ENCODE assay signal across 8 cellular contexts in genomic region chr7:105003275-105003674, GRCh38. TPM values are rescaled to one million over a fixed set of nuclear protein-coding genes. Genes with fewer than 3 reads are reported as not detected.
DNase-seq lines count a peak whose midpoint lies in the region; ATAC-seq and TF ChIP-seq lines count a peak whose summit lies in the region.

No MANE protein-coding gene starts in this region.

- peak overlapping the region; percentile 54 for H3K4me3 Mint-ChIP-seq in activated CD8-positive, alpha-beta memory T cell treated with anti-CD3 and anti-CD28 coated beads, Interleukin-2, amount 10 ng/mL, durations not matched to agents 7 days and 5 days
- H3K4me3 Mint-ChIP-seq in activated T-cell treated with anti-CD3 and anti-CD28 coated beads, Interleukin-2, amount 50 U/mL, for 72 hours = peak overlapping the region; percentile 72 to 75

- H3K27ac ChIP-seq in foreskin keratinocyte = peak overlapping the region; percentile 33
- H3K27ac ChIP-seq in gastrocnemius medialis = peak overlapping the region in 1 of 4 donors; percentile 100

- CTCF ChIA-PET in activated CD8-positive, alpha-beta memory T cell treated with anti-CD3 and anti-CD28 coated beads, Interleukin-2, amount 10 ng/mL, durations not matched to agents 7 days and 5 days (lab: Charles Lee) = interaction anchor here (0.8 to 1.3 kb wide), 4 partner anchors 10 to 22 kb away, joined by 3 to 4 read pairs (median 3); partner anchors contain the start of gene KMT2E

- no peaks in the 10 kb centered on the region for H3K27me3 Mint-ChIP-seq in activated CD8-positive, alpha-beta memory T cell treated with anti-CD3 and anti-CD28 coated beads, Interleukin-2, amount 10 ng/mL, durations not matched to agents 7 days and 5 days
- H3K27me3 Mint-ChIP-seq in activated T-cell treated with anti-CD3 and anti-CD28 coated beads, Interleukin-2, amount 50 U/mL, for 72 hours (ENCODE audit: low read depth) = no peaks in the 10 kb centered on the region

- TF ChIP-seq POLR2A in gastrocnemius medialis (IDR thresholded peaks at IDR 0.05) = no peak

- peak; percentile 75 for ATAC-seq in activated CD8-positive, alpha-beta memory T cell treated with anti-CD3 and anti-CD28 coated beads, Interleukin-2, amount 10 ng/mL, durations not matched to agents 7 days and 5 days
- peak; percentile 89 for ATAC-seq in activated T-cell treated with anti-CD3 and anti-CD28 coated beads, Interleukin-2, amount 50 U/mL, for 72 hours (replicated peaks in 1 of 2)
- ATAC-seq in foreskin keratinocyte = peak; percentile 94
- ATAC-seq in gastrocnemius medialis = peak; percentile 87 to 89
- ATAC-seq in HG03457 (IDR thresholded peaks at IDR 0.05; ENCODE audit: unreplicated experiment) = no peak

- H3K27me3 ChIP-seq in foreskin keratinocyte (no peaks in the 10 kb centered on the region), gastrocnemius medialis (no peaks in the 10 kb centered on the region)

- H3K4me1 ChIP-seq in foreskin keratinocyte (peaks cover 32% of the 10 kb centered on the region), gastrocnemius medialis (peaks cover 81 to 84% of the 10 kb centered on the region in 2 donors)

- DNase-seq in activated CD8-positive, alpha-beta memory T cell treated with anti-CD3 and anti-CD28 coated beads, Interleukin-2, amount 10 ng/mL, durations not matched to agents 7 days and 5 days = no peak
- no peak for DNase-seq in activated CD8-positive, alpha-beta memory T cell treated with anti-CD3 and anti-CD28 coated beads for 24 hours
- DNase-seq in activated T-cell treated with anti-CD3 and anti-CD28 coated beads, Interleukin-2, amount 50 U/mL, for 72 hours = peak; percentile 50
- peak in 1 of 2 donors; percentile 67 for DNase-seq in foreskin keratinocyte
- DNase-seq in gastrocnemius medialis = peak; percentile 54 to 79
- DNase-seq in GM19238 (ENCODE audit: insufficient read length, low spot score) = no peak
- DNase-seq in GM10266 (ENCODE audit: extremely low spot score) = no peak

- intact Hi-C loops in gastrocnemius medialis (cut with DNase I; ENCODE audit: low total_unique reads) = no loop called here

- no peaks in the 10 kb centered on the region for H3K36me3 ChIP-seq in gastrocnemius medialis

- H3K36me3 Mint-ChIP-seq in activated CD8-positive, alpha-beta memory T cell treated with anti-CD3 and anti-CD28 coated beads, Interleukin-2, amount 10 ng/mL, durations not matched to agents 7 days and 5 days = peaks cover 50% of the 10 kb centered on the region
- peaks cover 6 to 27% of the 10 kb centered on the region in 2 donors for H3K36me3 Mint-ChIP-seq in activated T-cell treated with anti-CD3 and anti-CD28 coated beads, Interleukin-2, amount 50 U/mL, for 72 hours (ENCODE audit: insufficient read depth in 2 of 2)

- peak overlapping the region in 3 of 4 donors; percentile 6 to 39 (median 25) for H3K4me3 ChIP-seq in gastrocnemius medialis

- peak overlapping the region; percentile 79 for H3K27ac Mint-ChIP-seq in activated CD8-positive, alpha-beta memory T cell treated with anti-CD3 and anti-CD28 coated beads, Interleukin-2, amount 10 ng/mL, durations not matched to agents 7 days and 5 days
- peak overlapping the region; percentile 78 for H3K27ac Mint-ChIP-seq in activated T-cell treated with anti-CD3 and anti-CD28 coated beads, Interleukin-2, amount 50 U/mL, for 72 hours

- H3K9me3 Mint-ChIP-seq in activated CD8-positive, alpha-beta memory T cell treated with anti-CD3 and anti-CD28 coated beads, Interleukin-2, amount 10 ng/mL, durations not matched to agents 7 days and 5 days (ENCODE audit: low read depth) = no peaks in the 10 kb centered on the region
- H3K9me3 Mint-ChIP-seq in activated T-cell treated with anti-CD3 and anti-CD28 coated beads, Interleukin-2, amount 50 U/mL, for 72 hours = no peaks in the 10 kb centered on the region

- in situ Hi-C loops in gastrocnemius medialis (cut with MboI; ENCODE audit: low sequenced_read_pairs in 4 of 4) = loop anchor here in 1 of 4 donors (25.0 kb wide), 1 partner anchor 1109 kb away; the partner anchor contains the start of gene SYPL1

- TF ChIP-seq CTCF in foreskin keratinocyte (conservative IDR thresholded peaks at IDR 0.05) (no peak), gastrocnemius medialis (IDR thresholded peaks at IDR 0.05 in 4 of 5, conservative IDR thresholded peaks at IDR 0.05 in 1 of 5) (no peak), GM10266 (IDR thresholded peaks at IDR 0.05; ENCODE audit: control insufficient read depth, insufficient read depth, low read depth, missing control alignments) (no peak)

- H3K9me3 ChIP-seq in gastrocnemius medialis = no peaks in the 10 kb centered on the region

- peaks cover 74% of the 10 kb centered on the region for H3K4me1 Mint-ChIP-seq in activated CD8-positive, alpha-beta memory T cell treated with anti-CD3 and anti-CD28 coated beads, Interleukin-2, amount 10 ng/mL, durations not matched to agents 7 days and 5 days
- peaks cover 95% of the 10 kb centered on the region for H3K4me1 Mint-ChIP-seq in activated T-cell treated with anti-CD3 and anti-CD28 coated beads, Interleukin-2, amount 50 U/mL, for 72 hours (ENCODE audit: low read depth)

RNA-seq across cellular contexts. Expression of gene KMT2E, which starts 10.7 kb away (rescaled TPM):
- total RNA-seq in activated CD8-positive, alpha-beta memory T cell treated with anti-CD3 and anti-CD28 coated beads, Interleukin-2, amount 10 ng/mL, durations not matched to agents 7 days and 5 days = 100 to 1,000 TPM; 110 to 127 TPM
- total RNA-seq in activated T-cell treated with anti-CD3 and anti-CD28 coated beads, Interleukin-2, amount 50 U/mL, for 72 hours = 100 to 1,000 TPM in 1 of 2 donors, 10 to 100 TPM in 1; 96.4 to 112 TPM
- total RNA-seq in foreskin keratinocyte = 35.4 and 37.4 TPM in 2 replicates
- 4.5 and 5.6 TPM in 2 replicates for polyA plus RNA-seq in foreskin keratinocyte
- total RNA-seq in gastrocnemius medialis = 10 to 100 TPM; 29.7 to 72.1 (median 38.0) TPM

Comparison
In these comparisons a context has a peak if more than half of its experiments do, and no peak if none do; other contexts are left out.
1. DNase-seq: peak in activated T-cell treated with anti-CD3 and anti-CD28 coated beads, Interleukin-2, amount 50 U/mL, for 72 hours (2 of 2) and gastrocnemius medialis (2 of 2); none in activated CD8-positive, alpha-beta memory T cell treated with anti-CD3 and anti-CD28 coated beads, Interleukin-2, amount 10 ng/mL, durations not matched to agents 7 days and 5 days (single experiment), activated CD8-positive, alpha-beta memory T cell treated with anti-CD3 and anti-CD28 coated beads for 24 hours (single experiment), GM19238 (single experiment) and GM10266 (single experiment).